Comparison of ENCODE assay signal across 1 cellular context in the genomic region with DNA sequence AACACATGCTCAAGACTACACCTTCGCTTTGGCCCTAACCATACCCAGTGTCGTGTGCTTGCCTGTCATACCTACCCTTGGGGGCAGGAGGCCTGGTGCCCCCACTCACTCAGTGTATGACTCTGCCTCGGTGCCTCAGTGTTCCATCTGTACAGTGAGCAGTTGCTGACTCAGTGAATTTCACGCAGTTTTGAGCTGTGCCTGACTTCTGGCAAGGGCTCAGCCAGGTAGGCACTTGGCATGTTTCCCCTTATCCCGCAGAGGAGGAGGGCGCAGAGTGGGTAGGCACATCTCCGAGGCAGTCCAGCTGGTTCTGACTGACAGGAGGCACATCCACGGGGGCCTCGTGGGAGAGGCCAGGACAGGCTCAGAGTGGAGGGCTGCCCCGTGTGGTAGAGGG.
TF ChIP-seq lines count a peak whose summit lies in the region.

No MANE protein-coding gene starts in this region.

TF ChIP-seq in GM23338, 12 proteins besides CTCF, POLR2A, EP300 and RAD21 (continued from another document):
- TF ChIP-seq, protein P1, sequence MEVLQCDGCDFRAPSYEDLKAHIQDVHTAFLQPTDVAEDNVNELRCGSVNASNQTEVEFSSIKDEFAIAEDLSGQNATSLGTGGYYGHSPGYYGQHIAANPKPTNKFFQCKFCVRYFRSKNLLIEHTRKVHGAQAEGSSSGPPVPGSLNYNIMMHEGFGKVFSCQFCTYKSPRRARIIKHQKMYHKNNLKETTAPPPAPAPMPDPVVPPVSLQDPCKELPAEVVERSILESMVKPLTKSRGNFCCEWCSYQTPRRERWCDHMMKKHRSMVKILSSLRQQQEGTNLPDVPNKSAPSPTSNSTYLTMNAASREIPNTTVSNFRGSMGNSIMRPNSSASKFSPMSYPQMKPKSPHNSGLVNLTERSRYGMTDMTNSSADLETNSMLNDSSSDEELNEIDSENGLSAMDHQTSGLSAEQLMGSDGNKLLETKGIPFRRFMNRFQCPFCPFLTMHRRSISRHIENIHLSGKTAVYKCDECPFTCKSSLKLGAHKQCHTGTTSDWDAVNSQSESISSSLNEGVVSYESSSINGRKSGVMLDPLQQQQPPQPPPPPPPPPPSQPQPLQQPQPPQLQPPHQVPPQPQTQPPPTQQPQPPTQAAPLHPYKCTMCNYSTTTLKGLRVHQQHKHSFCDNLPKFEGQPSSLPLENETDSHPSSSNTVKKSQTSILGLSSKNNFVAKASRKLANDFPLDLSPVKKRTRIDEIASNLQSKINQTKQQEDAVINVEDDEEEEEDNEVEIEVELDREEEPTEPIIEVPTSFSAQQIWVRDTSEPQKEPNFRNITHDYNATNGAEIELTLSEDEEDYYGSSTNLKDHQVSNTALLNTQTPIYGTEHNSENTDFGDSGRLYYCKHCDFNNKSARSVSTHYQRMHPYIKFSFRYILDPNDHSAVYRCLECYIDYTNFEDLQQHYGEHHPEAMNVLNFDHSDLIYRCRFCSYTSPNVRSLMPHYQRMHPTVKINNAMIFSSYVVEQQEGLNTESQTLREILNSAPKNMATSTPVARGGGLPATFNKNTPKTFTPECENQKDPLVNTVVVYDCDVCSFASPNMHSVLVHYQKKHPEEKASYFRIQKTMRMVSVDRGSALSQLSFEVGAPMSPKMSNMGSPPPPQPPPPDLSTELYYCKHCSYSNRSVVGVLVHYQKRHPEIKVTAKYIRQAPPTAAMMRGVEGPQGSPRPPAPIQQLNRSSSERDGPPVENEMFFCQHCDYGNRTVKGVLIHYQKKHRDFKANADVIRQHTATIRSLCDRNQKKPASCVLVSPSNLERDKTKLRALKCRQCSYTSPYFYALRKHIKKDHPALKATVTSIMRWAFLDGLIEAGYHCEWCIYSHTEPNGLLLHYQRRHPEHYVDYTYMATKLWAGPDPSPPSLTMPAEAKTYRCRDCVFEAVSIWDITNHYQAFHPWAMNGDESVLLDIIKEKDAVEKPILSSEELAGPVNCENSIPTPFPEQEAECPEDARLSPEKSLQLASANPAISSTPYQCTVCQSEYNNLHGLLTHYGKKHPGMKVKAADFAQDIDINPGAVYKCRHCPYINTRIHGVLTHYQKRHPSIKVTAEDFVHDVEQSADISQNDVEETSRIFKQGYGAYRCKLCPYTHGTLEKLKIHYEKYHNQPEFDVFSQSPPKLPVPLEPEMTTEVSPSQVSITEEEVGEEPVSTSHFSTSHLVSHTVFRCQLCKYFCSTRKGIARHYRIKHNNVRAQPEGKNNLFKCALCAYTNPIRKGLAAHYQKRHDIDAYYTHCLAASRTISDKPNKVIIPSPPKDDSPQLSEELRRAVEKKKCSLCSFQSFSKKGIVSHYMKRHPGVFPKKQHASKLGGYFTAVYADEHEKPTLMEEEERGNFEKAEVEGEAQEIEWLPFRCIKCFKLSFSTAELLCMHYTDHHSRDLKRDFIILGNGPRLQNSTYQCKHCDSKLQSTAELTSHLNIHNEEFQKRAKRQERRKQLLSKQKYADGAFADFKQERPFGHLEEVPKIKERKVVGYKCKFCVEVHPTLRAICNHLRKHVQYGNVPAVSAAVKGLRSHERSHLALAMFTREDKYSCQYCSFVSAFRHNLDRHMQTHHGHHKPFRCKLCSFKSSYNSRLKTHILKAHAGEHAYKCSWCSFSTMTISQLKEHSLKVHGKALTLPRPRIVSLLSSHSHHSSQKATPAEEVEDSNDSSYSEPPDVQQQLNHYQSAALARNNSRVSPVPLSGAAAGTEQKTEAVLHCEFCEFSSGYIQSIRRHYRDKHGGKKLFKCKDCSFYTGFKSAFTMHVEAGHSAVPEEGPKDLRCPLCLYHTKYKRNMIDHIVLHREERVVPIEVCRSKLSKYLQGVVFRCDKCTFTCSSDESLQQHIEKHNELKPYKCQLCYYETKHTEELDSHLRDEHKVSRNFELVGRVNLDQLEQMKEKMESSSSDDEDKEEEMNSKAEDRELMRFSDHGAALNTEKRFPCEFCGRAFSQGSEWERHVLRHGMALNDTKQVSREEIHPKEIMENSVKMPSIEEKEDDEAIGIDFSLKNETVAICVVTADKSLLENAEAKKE (CRISPR knock-in tag; IDR thresholded peaks at IDR 0.05): no peak
- TF ChIP-seq POLR2AphosphoS5 (IDR thresholded peaks at IDR 0.05; ENCODE audit: low read depth) (no peak), EZH2phosphoT487 (IDR thresholded peaks at IDR 0.05; ENCODE audit: unreplicated experiment) (no peak)
